8 cellular contexts compared by ENCODE assay signal in genomic region chr2:46315103-46315890, GRCh38. TPM values are rescaled to one million over a fixed set of nuclear protein-coding genes. Genes with fewer than 3 reads are reported as not detected.
DNase-seq lines count a peak whose midpoint lies in the region; ATAC-seq and TF ChIP-seq lines count a peak whose summit lies in the region.

No MANE protein-coding gene starts in this region.

- peak overlapping the region in 1 of 3 donors; percentile 9 for H3K4me3 ChIP-seq in right lobe of liver
- no peak overlapping the region for H3K4me3 ChIP-seq in urinary bladder (ENCODE audit: low read depth, low read length)
- H3K4me3 ChIP-seq in SJCRH30, result no peak overlapping the region

- H3K36me3 ChIP-seq in right lobe of liver (no peaks in the 10 kb centered on the region), urinary bladder (ENCODE audit: insufficient read depth) (no peaks in the 10 kb centered on the region), SJCRH30 (no peaks in the 10 kb centered on the region)

- no peak for TF ChIP-seq CTCF in right lobe of liver (IDR thresholded peaks at IDR 0.05)

- H3K27ac ChIP-seq in right lobe of liver, result peak overlapping the region; percentile 66 to 86 (median 80)
- H3K27ac ChIP-seq in urinary bladder (ENCODE audit: low read depth), result peak overlapping the region; percentile 51
- H3K27ac ChIP-seq in SJCRH30, result no peak overlapping the region

- 5% methylated on average over 8 of the region's 11 CpGs for WGBS in right lobe of liver (ENCODE audit: insufficient coverage, low coverage, low lambda C conversion rate, missing lambda C conversion rate)
- WGBS in urinary bladder, result 22% methylated on average over 11 of the region's 11 CpGs

- H3K4me1 ChIP-seq in right lobe of liver (peaks cover 5 to 94% (median 49%) of the 10 kb centered on the region in 4 donors), urinary bladder (ENCODE audit: insufficient read depth) (peaks cover 7% of the 10 kb centered on the region), SJCRH30 (no peaks in the 10 kb centered on the region)

- ATAC-seq in right lobe of liver, result peak; percentile 75 to 87 (median 82)
- ATAC-seq in HG03175 (IDR thresholded peaks at IDR 0.05; ENCODE audit: unreplicated experiment), result no peak

- DNase-seq in AG20443 (ENCODE audit: low spot score) (peak; percentile 91), LHCN-M2 (ENCODE audit: low read depth) (peak; percentile 90), brain pericyte (ENCODE audit: low read depth, low spot score) (peak; percentile 57), right lobe of liver (peak; percentile 97 to 99 (median 97)), NCI-H2171 (lab: John Stamatoyannopoulos, UW) (no peak), SJCRH30 (no peak)

- TF ChIP-seq POLR2A in right lobe of liver (IDR thresholded peaks at IDR 0.05), result peak; percentile 52

- H3K27me3 ChIP-seq in right lobe of liver (no peaks in the 10 kb centered on the region), SJCRH30 (no peaks in the 10 kb centered on the region)

- intact Hi-C loops in right lobe of liver (cut with DNase I), result no loop called here

- H3K9me3 ChIP-seq in right lobe of liver (no peaks in the 10 kb centered on the region), SJCRH30 (replicated peaks) (no peaks in the 10 kb centered on the region; the same call in 1 of the 2 replicates)

RNA-seq across cellular contexts. Expression of gene EPAS1, which starts 18.1 kb away (rescaled TPM):
- total RNA-seq in LHCN-M2 (2014; rRNA removed) (9.7 and 14.8 TPM in 2 replicates), right lobe of liver (100 to 1,000 TPM; 101 to 232 (median 170) TPM), urinary bladder (42.8 TPM)
- 24.1 TPM for polyA plus RNA-seq in LHCN-M2 (2012)
- 163 TPM for polyA plus RNA-seq in urinary bladder
- total RNA-seq in SJCRH30 (2014; rRNA removed; shearing (Covaris generic)), result 16.5 and 17.3 TPM in 2 replicates

Comparison
In these comparisons a context has a peak if more than half of its experiments do, and no peak if none do; other contexts are left out.
1. DNase-seq: peak in AG20443 (single experiment), LHCN-M2 (single experiment), brain pericyte (single experiment) and right lobe of liver (3 of 3); none in NCI-H2171 (single experiment) and SJCRH30 (0 of 2).